Comparison of ENCODE assay signal across 8 cellular contexts in genomic region chr21:36419996-36420395, GRCh38. TPM values are rescaled to one million over a fixed set of nuclear protein-coding genes. Genes with fewer than 3 reads are reported as not detected.
A peak's percentile ranks its signal among the peaks of the same experiment; 100 is the strongest.
DNase-seq lines count a peak whose midpoint lies in the region; ATAC-seq and TF ChIP-seq lines count a peak whose summit lies in the region.

No MANE protein-coding gene starts in this region.

- H2AFZ ChIP-seq in GM23338, result no peak overlapping the region

- H3K4me2 ChIP-seq in GM23338, result no peak overlapping the region

- 0 out of 2 replicates have a peak, but pooled peaks cover 4% of the 10 kb centered on the region for H4K20me1 ChIP-seq in GM23338 (replicated peaks; ENCODE audit: insufficient read depth)

- H3K9me2 ChIP-seq in GM23338 (ENCODE audit: insufficient read depth), result no peaks in the 10 kb centered on the region

- H3F3A ChIP-seq in GM23338 (replicated peaks; ENCODE audit: low read depth), result no peaks in the 10 kb centered on the region; the same call in 1 of the 2 replicates

- no peak overlapping the region for H3K27ac Mint-ChIP-seq in GM23338

- H3K4me3 Mint-ChIP-seq in GM23338, result no peak overlapping the region

- TF ChIP-seq CTCF in GM23338 (conservative IDR thresholded peaks at IDR 0.05; ENCODE audit: low read depth in 2 of 2) (peak; percentile 77 to 88), VCaP (conservative IDR thresholded peaks at IDR 0.05) (peak; percentile 99)

- H3K27me3 ChIP-seq in GM23338 (ENCODE audit: insufficient read depth), result no peaks in the 10 kb centered on the region

- H3K79me2 ChIP-seq in GM23338 (replicated peaks; ENCODE audit: insufficient read depth), result no peaks in the 10 kb centered on the region

- H3K27me3 Mint-ChIP-seq in GM23338 (ENCODE audit: insufficient read depth, low read depth, poor library complexity), result peaks cover 9% of the 10 kb centered on the region

- H3K36me3 Mint-ChIP-seq in GM23338 (ENCODE audit: low read depth), result peaks cover 24% of the 10 kb centered on the region

- H3K27ac ChIP-seq in GM23338 (ENCODE audit: low read depth) (no peak overlapping the region), VCaP (peak overlapping the region; percentile 23)

- peaks cover 22% of the 10 kb centered on the region for H3K4me1 Mint-ChIP-seq in GM23338

- no peaks in the 10 kb centered on the region; the same call in 1 of the 2 replicates for H3K36me3 ChIP-seq in GM23338 (ENCODE audit: insufficient read depth)

- H3K9me3 Mint-ChIP-seq in GM23338, result no peaks in the 10 kb centered on the region; the same call in 2 of the 3 replicates

- no peak overlapping the region for H3K4me3 ChIP-seq in GM23338

- DNase-seq in Ammon's horn (ENCODE audit: low spot score) (peak; percentile 92), GM23338 (ENCODE audit: low spot score) (peak; percentile 91), NCI-H2107 treated with DMSO at 0.1 percent for 48 hours (lab: John Stamatoyannopoulos, UW; ENCODE audit: unreplicated experiment) (peak; percentile 50), cerebellum (ENCODE audit: low spot score) (peak; percentile 73), kidney tubule cell (ENCODE audit: low spot score) (peak; percentile 90)
- DNase-seq in stimulated activated CD4-positive, alpha-beta T cell treated with anti-CD3 and anti-CD28 coated beads, Interleukin-4, amount 100 ng/mL, for 1 hour, result peak; percentile 39

- ATAC-seq in GM23338 (peak; percentile 72), HG02759 (IDR thresholded peaks at IDR 0.05; ENCODE audit: unreplicated experiment) (no peak)

- no peaks in the 10 kb centered on the region for H3K4me1 ChIP-seq in GM23338 (ENCODE audit: insufficient read depth)

TF ChIP-seq in GM23338, 12 proteins besides CTCF, POLR2A, EP300 and RAD21:
- TF ChIP-seq POLR2AphosphoS5 (IDR thresholded peaks at IDR 0.05; ENCODE audit: low read depth), result no peak
- no peak for TF ChIP-seq ZNF331 (CRISPR knock-in tag; IDR thresholded peaks at IDR 0.05; ENCODE audit: low read depth)
- TF ChIP-seq ZNF462 (CRISPR knock-in tag; IDR thresholded peaks at IDR 0.05), result no peak
- TF ChIP-seq STAT1 (IDR thresholded peaks at IDR 0.05; ENCODE audit: unreplicated experiment), result no peak
- no peak for TF ChIP-seq ETS1 (IDR thresholded peaks at IDR 0.05)
- no peak for TF ChIP-seq CREB1 (CRISPR knock-in tag; IDR thresholded peaks at IDR 0.05; ENCODE audit: low read depth)
- TF ChIP-seq JUNB (IDR thresholded peaks at IDR 0.05; ENCODE audit: unreplicated experiment), result no peak

RNA-seq across cellular contexts. Expression of gene CHAF1B, which starts 34.8 kb away (rescaled TPM):
- 13.1 and 17.4 TPM in 2 replicates for total RNA-seq in GM23338 (2014; rRNA removed; shearing (Covaris generic))
- 7.9 and 9.0 TPM in 2 replicates for polyA plus RNA-seq in GM23338 (2016; fragmentation: Nextera tagmentation; extraction: Ambion mirVana)
- total RNA-seq in cerebellum, result 2.5 TPM

RNA-seq across cellular contexts. Expression of gene CLDN14, which starts 59.9 kb away (rescaled TPM):
- total RNA-seq in GM23338 (2014; rRNA removed; shearing (Covaris generic)), result not detected in 2 replicates
- not detected in 2 replicates for polyA plus RNA-seq in GM23338 (2016; fragmentation: Nextera tagmentation; extraction: Ambion mirVana)
- not detected for total RNA-seq in cerebellum

Comparison
In these comparisons a context has a peak if more than half of its experiments do, and no peak if none do; other contexts are left out.
1. DNase-seq: peak in every context shown above with its lines; median percentile 92 in Ammon's horn; 91 in GM23338; 90 in kidney tubule cell; 73 in cerebellum; 50 in NCI-H2107 treated with DMSO at 0.1 percent for 48 hours; 39 in stimulated activated CD4-positive, alpha-beta T cell treated with anti-CD3 and anti-CD28 coated beads, Interleukin-4, amount 100 ng/mL, for 1 hour.